11 cellular contexts compared by ENCODE assay signal in the genomic region with DNA sequence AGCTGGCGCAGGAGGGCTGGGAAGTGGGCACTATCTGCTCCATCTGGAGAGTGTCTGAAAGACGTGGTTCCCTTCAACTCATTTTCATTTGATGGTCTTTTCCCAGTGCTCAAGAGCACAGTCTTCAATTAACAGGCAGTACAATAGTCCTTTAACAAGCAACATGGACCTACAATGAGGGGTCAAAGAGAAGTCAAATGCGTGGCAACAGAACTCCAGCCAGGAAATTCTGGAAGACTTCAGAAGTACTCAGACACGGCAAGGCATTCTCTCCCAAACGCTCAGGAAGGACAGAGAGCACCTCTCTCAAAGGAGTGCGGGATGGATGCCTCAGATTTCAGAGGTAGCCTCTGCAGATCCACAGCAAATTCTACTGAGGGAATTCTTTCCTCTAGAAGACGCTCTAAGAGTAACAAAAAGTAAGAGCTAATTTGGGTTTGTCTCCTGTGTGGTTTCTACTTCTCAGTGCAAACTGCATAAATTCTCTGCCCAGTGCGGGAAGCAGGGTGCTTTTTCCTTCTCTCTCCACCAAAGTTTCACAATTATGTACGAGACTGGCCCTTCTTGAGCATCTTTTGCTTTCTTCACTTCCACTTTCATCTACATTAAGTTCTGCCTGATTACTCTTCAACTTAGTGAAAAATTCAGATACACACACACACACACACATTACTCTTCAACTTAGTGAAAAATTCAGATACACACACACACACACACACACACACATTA. TPM values are rescaled to one million over a fixed set of nuclear protein-coding genes. Genes with fewer than 3 reads are reported as not detected.
DNase-seq lines count a peak whose midpoint lies in the region; ATAC-seq and TF ChIP-seq lines count a peak whose summit lies in the region.
"Had no signal": no experiment of that assay in that cellular context is flagged by ENCODE, and none has a peak within 500 bp of the region (broad histone marks: within the 10 kb centered on the region; RNA-seq: fewer than 3 reads in every experiment).

No MANE protein-coding gene starts in this region.

- H3K36me3 Mint-ChIP-seq in CD4-positive, alpha-beta T cell (ENCODE audit: low read depth) = no peaks in the 10 kb centered on the region

- TF ChIP-seq CTCF in CD4-positive, alpha-beta T cell (IDR thresholded peaks at IDR 0.05) = no peak

- H3K9me3 Mint-ChIP-seq in CD4-positive, alpha-beta T cell = no peaks in the 10 kb centered on the region

- POLR2A ChIA-PET in CD4-positive, alpha-beta T cell (lab: Charles Lee) = no interaction called here

- WGBS in right cardiac atrium = 55% methylated on average over 9 of the region's 9 CpGs

- H3K27ac Mint-ChIP-seq in CD4-positive, alpha-beta T cell = no peak overlapping the region

- H3K4me1 ChIP-seq in right cardiac atrium (ENCODE audit: control insufficient read depth, insufficient read depth, low read length) = peaks cover 12% of the 10 kb centered on the region

- intact Hi-C loops in right cardiac atrium (cut with DNase I) (loop anchor here in 1 of 4 donors (5.0 kb wide), 1 partner anchor 45 kb away; no protein-coding TSS in a partner anchor), left ventricle myocardium superior (cut with micrococcal nuclease) (no loop called here)
- intact Hi-C loops in CD4-positive, alpha-beta T cell (cut with DNase I, micrococcal nuclease) = no loop called here

- H3K4me3 Mint-ChIP-seq in CD4-positive, alpha-beta T cell = no peak overlapping the region

- no peak for DNase-seq in right cardiac atrium
- DNase-seq in left ventricle myocardium superior = no peak
- no peak for DNase-seq in caudate nucleus (lab: John Stamatoyannopoulos, UW)
- no peak for DNase-seq in activated CD4-positive, alpha-beta T cell treated with anti-CD3 and anti-CD28 coated beads, Interleukin-2, amount 50 U/mL, for 4 hours
- DNase-seq in KG1 (lab: John Stamatoyannopoulos, UW) = no peak
- no peak for DNase-seq in islet precursor cell
- no peak for DNase-seq in CD4-positive, alpha-beta T cell

- H3K27ac ChIP-seq in right cardiac atrium (ENCODE audit: low read length) = peak overlapping the region; percentile 22
- H3K27ac ChIP-seq in caudate nucleus (ENCODE audit: low read depth, low read length) = peak overlapping the region; percentile 9
- H3K27ac ChIP-seq in CD4-positive, alpha-beta T cell (ENCODE audit: low read depth, low read length) = no peak overlapping the region
- H3K27ac ChIP-seq: HL-60, SK-N-MC had no signal

- no peaks in the 10 kb centered on the region for H3K27me3 ChIP-seq in right cardiac atrium (ENCODE audit: control insufficient read depth, insufficient read depth)
- peaks cover 7% of the 10 kb centered on the region for H3K27me3 ChIP-seq in CD4-positive, alpha-beta T cell (ENCODE audit: control insufficient read depth, insufficient read depth, low read length)

- no peak for ATAC-seq in right cardiac atrium
- ATAC-seq in left ventricle myocardium superior = no peak
- ATAC-seq in HG03135 (IDR thresholded peaks at IDR 0.05; ENCODE audit: unreplicated experiment) = peak; percentile 75
- no peak for ATAC-seq in CD4-positive, alpha-beta T cell (ENCODE audit: poor library complexity)
- ATAC-seq: left lobe of liver had no signal

- no peaks in the 10 kb centered on the region for H3K4me1 Mint-ChIP-seq in CD4-positive, alpha-beta T cell (ENCODE audit: low read depth)

- no peak overlapping the region for H3K4me3 ChIP-seq in right cardiac atrium (ENCODE audit: low read length)
- H3K4me3 ChIP-seq: SK-N-MC had no signal

- no peaks in the 10 kb centered on the region for H3K9me3 ChIP-seq in right cardiac atrium (ENCODE audit: control insufficient read depth, low read length)
- H3K9me3 ChIP-seq in CD4-positive, alpha-beta T cell (ENCODE audit: control insufficient read depth, low read length) = no peaks in the 10 kb centered on the region

- peaks cover 16% of the 10 kb centered on the region for H3K27me3 Mint-ChIP-seq in CD4-positive, alpha-beta T cell

- CTCF ChIA-PET in CD4-positive, alpha-beta T cell (lab: Charles Lee) = no interaction called here

RNA-seq across cellular contexts. Expression of a gene that starts 56.4 kb away (rescaled TPM):
- total RNA-seq in right cardiac atrium (10 to 100 TPM in 3 of 4 donors, 1 to 10 TPM in 1; 9.7 to 21.4 (median 10.9) TPM), left ventricle myocardium superior (5.4 TPM)
- 5.6 TPM for polyA plus RNA-seq in right cardiac atrium
- under 1 TPM; 0.19 to 0.25 TPM for total RNA-seq in CD4-positive, alpha-beta T cell
